In the genomic region with DNA sequence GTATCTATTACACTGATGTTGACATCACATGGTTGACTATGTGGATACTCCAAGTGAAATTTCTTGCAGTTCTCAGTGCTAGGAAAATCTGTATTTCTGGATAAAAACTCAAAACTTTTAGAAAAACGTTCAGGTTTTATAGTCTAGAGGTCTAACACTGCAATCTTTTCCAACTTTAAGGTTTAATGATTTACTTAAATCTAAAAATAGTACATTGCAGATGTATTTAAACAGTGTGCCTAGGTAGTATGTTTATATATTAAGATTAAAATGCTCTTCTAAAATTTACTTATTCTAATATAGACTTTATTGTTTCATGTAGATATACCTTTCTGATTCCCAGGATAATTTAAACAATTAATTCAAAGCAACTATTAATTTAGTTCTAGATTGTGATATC, we compare ENCODE assay signal across 1 cellular context.
TF ChIP-seq lines count a peak whose summit lies in the region.

No MANE protein-coding gene starts in this region.

TF ChIP-seq in HepG2, 621 proteins besides CTCF, POLR2A, EP300 and RAD21 (continued from another document):
- TF ChIP-seq, protein P1, sequence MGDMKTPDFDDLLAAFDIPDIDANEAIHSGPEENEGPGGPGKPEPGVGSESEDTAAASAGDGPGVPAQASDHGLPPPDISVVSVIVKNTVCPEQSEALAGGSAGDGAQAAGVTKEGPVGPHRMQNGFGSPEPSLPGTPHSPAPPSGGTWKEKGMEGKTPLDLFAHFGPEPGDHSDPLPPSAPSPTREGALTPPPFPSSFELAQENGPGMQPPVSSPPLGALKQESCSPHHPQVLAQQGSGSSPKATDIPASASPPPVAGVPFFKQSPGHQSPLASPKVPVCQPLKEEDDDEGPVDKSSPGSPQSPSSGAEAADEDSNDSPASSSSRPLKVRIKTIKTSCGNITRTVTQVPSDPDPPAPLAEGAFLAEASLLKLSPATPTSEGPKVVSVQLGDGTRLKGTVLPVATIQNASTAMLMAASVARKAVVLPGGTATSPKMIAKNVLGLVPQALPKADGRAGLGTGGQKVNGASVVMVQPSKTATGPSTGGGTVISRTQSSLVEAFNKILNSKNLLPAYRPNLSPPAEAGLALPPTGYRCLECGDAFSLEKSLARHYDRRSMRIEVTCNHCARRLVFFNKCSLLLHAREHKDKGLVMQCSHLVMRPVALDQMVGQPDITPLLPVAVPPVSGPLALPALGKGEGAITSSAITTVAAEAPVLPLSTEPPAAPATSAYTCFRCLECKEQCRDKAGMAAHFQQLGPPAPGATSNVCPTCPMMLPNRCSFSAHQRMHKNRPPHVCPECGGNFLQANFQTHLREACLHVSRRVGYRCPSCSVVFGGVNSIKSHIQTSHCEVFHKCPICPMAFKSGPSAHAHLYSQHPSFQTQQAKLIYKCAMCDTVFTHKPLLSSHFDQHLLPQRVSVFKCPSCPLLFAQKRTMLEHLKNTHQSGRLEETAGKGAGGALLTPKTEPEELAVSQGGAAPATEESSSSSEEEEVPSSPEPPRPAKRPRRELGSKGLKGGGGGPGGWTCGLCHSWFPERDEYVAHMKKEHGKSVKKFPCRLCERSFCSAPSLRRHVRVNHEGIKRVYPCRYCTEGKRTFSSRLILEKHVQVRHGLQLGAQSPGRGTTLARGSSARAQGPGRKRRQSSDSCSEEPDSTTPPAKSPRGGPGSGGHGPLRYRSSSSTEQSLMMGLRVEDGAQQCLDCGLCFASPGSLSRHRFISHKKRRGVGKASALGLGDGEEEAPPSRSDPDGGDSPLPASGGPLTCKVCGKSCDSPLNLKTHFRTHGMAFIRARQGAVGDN (CRISPR knock-in tag; IDR thresholded peaks at IDR 0.05) = no peak
- TF ChIP-seq ZNF841 (CRISPR knock-in tag; IDR thresholded peaks at IDR 0.05; ENCODE audit: borderline replicate concordance) = no peak
- TF ChIP-seq, protein P2, sequence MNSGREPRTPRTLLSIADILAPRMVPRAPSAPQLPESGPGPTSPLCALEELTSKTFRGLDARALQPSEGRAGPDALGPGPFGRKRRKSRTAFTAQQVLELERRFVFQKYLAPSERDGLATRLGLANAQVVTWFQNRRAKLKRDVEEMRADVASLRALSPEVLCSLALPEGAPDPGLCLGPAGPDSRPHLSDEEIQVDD (CRISPR knock-in tag; IDR thresholded peaks at IDR 0.05; ENCODE audit: borderline replicate concordance) = no peak
- TF ChIP-seq, protein P3, sequence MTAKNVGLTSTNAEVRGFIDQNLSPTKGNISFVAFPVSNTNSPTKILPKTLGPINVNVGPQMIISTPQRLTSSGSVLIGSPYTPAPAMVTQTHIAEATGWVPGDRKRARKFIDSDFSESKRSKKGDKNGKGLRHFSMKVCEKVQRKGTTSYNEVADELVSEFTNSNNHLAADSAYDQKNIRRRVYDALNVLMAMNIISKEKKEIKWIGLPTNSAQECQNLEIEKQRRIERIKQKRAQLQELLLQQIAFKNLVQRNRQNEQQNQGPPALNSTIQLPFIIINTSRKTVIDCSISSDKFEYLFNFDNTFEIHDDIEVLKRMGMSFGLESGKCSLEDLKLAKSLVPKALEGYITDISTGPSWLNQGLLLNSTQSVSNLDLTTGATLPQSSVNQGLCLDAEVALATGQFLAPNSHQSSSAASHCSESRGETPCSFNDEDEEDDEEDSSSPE (CRISPR knock-in tag; IDR thresholded peaks at IDR 0.05) = no peak
- TF ChIP-seq ZBTB21 (CRISPR knock-in tag; IDR thresholded peaks at IDR 0.05) = no peak
- TF ChIP-seq MIER2 (CRISPR knock-in tag; IDR thresholded peaks at IDR 0.05) = no peak
- no peak for TF ChIP-seq KDM5B (CRISPR knock-in tag; IDR thresholded peaks at IDR 0.05; ENCODE audit: borderline replicate concordance)
- TF ChIP-seq, protein P4, sequence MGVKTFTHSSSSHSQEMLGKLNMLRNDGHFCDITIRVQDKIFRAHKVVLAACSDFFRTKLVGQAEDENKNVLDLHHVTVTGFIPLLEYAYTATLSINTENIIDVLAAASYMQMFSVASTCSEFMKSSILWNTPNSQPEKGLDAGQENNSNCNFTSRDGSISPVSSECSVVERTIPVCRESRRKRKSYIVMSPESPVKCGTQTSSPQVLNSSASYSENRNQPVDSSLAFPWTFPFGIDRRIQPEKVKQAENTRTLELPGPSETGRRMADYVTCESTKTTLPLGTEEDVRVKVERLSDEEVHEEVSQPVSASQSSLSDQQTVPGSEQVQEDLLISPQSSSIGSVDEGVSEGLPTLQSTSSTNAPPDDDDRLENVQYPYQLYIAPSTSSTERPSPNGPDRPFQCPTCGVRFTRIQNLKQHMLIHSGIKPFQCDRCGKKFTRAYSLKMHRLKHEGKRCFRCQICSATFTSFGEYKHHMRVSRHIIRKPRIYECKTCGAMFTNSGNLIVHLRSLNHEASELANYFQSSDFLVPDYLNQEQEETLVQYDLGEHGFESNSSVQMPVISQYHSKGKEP (CRISPR knock-in tag; IDR thresholded peaks at IDR 0.05) = no peak
- TF ChIP-seq, protein P5, sequence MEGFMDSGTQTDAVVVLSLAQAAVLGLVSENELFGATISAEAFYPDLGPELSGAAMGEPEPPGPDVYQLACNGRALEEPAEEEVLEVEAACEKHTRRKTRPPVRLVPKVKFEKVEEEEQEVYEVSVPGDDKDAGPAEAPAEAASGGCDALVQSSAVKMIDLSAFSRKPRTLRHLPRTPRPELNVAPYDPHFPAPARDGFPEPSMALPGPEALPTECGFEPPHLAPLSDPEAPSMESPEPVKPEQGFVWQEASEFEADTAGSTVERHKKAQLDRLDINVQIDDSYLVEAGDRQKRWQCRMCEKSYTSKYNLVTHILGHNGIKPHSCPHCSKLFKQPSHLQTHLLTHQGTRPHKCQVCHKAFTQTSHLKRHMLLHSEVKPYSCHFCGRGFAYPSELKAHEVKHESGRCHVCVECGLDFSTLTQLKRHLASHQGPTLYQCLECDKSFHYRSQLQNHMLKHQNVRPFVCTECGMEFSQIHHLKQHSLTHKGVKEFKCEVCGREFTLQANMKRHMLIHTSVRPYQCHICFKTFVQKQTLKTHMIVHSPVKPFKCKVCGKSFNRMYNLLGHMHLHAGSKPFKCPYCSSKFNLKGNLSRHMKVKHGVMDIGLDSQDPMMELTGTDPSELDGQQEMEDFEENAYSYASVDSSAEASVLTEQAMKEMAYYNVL (CRISPR knock-in tag; IDR thresholded peaks at IDR 0.05; ENCODE audit: borderline replicate concordance) = no peak
- TF ChIP-seq, protein P6, sequence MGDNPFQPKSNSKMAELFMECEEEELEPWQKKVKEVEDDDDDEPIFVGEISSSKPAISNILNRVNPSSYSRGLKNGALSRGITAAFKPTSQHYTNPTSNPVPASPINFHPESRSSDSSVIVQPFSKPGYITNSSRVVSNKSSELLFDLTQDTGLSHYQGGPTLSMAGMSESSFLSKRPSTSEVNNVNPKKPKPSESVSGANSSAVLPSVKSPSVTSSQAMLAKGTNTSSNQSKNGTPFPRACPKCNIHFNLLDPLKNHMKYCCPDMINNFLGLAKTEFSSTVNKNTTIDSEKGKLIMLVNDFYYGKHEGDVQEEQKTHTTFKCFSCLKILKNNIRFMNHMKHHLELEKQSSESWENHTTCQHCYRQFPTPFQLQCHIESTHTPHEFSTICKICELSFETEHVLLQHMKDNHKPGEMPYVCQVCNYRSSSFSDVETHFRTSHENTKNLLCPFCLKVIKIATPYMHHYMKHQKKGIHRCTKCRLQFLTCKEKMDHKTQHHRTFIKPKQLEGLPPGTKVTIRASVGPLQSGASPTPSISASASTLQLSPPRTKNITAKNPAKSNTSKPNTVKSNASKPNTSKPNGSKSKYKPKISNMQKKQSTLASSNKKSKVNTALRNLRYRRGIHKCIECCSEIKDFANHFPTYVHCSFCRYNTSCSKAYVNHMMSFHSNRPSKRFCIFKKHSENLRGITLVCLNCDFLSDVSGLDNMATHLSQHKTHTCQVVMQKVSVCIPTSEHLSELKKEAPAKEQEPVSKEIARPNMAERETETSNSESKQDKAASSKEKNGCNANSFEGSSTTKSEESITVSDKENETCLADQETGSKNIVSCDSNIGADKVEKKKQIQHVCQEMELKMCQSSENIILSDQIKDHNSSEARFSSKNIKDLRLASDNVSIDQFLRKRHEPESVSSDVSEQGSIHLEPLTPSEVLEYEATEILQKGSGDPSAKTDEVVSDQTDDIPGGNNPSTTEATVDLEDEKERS (CRISPR knock-in tag; IDR thresholded peaks at IDR 0.05) = no peak
- TF ChIP-seq, protein P7, sequence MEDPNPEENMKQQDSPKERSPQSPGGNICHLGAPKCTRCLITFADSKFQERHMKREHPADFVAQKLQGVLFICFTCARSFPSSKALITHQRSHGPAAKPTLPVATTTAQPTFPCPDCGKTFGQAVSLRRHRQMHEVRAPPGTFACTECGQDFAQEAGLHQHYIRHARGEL (CRISPR knock-in tag; IDR thresholded peaks at IDR 0.05) = no peak
- TF ChIP-seq, protein P8, sequence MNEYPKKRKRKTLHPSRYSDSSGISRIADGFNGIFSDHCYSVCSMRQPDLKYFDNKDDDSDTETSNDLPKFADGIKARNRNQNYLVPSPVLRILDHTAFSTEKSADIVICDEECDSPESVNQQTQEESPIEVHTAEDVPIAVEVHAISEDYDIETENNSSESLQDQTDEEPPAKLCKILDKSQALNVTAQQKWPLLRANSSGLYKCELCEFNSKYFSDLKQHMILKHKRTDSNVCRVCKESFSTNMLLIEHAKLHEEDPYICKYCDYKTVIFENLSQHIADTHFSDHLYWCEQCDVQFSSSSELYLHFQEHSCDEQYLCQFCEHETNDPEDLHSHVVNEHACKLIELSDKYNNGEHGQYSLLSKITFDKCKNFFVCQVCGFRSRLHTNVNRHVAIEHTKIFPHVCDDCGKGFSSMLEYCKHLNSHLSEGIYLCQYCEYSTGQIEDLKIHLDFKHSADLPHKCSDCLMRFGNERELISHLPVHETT (CRISPR knock-in tag; conservative IDR thresholded peaks at IDR 0.05) = no peak
- TF ChIP-seq SP2 (CRISPR knock-in tag; IDR thresholded peaks at IDR 0.05) = no peak
